8 cellular contexts compared by ENCODE assay signal in genomic region chr3:108589081-108589997, GRCh38. TPM values are rescaled to one million over a fixed set of nuclear protein-coding genes. Genes with fewer than 3 reads are reported as not detected.
A peak's percentile ranks its signal among the peaks of the same experiment; 100 is the strongest.
DNase-seq lines count a peak whose midpoint lies in the region; ATAC-seq and TF ChIP-seq lines count a peak whose summit lies in the region.

Gene CIP2A (minus strand): TSS chr3:108589438. CDS start chr3:108589375, 63 bp downstream.
A gene with protein sequence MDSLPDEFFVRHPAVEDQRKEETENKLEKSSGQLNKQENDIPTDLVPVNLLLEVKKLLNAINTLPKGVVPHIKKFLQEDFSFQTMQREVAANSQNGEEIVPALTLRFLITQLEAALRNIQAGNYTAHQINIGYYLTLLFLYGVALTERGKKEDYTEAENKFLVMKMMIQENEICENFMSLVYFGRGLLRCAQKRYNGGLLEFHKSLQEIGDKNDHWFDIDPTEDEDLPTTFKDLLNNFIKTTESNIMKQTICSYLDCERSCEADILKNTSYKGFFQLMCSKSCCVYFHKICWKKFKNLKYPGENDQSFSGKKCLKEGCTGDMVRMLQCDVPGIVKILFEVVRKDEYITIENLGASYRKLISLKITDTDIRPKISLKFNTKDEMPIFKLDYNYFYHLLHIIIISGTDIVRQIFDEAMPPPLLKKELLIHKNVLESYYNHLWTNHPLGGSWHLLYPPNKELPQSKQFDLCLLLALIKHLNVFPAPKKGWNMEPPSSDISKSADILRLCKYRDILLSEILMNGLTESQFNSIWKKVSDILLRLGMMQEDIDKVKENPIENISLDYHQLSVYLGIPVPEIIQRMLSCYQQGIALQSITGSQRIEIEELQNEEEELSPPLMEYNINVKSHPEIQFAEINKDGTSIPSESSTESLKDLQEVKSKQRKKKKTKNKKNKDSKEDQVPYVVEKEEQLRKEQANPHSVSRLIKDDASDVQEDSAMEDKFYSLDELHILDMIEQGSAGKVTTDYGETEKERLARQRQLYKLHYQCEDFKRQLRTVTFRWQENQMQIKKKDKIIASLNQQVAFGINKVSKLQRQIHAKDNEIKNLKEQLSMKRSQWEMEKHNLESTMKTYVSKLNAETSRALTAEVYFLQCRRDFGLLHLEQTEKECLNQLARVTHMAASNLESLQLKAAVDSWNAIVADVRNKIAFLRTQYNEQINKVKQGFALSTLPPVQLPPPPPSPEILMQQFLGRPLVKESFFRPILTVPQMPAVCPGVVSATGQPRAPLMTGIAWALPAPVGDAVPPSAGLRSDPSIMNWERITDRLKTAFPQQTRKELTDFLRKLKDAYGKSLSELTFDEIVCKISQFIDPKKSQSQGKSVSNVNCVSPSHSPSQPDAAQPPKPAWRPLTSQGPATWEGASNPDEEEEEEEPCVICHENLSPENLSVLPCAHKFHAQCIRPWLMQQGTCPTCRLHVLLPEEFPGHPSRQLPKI (plus strand): TSS chr3:108589722. CDS start chr3:108605407, 15,685 bp downstream.

- POLR2A ChIA-PET in BJ (lab: Charles Lee): interaction anchor here (0.6 to 0.9 kb wide), 2 partner anchors 12 to 50 kb away, joined by 4 to 5 read pairs; no protein-coding TSS in a partner anchor

- TF ChIP-seq CTCF in BJ (IDR thresholded peaks at IDR 0.05; ENCODE audit: insufficient read depth, low read depth, low read length) (no peak), choroid plexus epithelial cell (conservative IDR thresholded peaks at IDR 0.05; ENCODE audit: low read depth, low read length) (peak; percentile 6), kidney epithelial cell (IDR thresholded peaks at IDR 0.05; ENCODE audit: insufficient read depth, low read length, poor library complexity, severe bottlenecking) (no peak)

- H3K4me3 ChIP-seq in BJ (ENCODE audit: low read depth, low read length) (peak within 1 kb of the TSS; percentile 85), choroid plexus epithelial cell (ENCODE audit: low read depth, low read length) (peak within 1 kb of the TSS; percentile 92), kidney epithelial cell (ENCODE audit: low read depth, low read length) (peak within 1 kb of the TSS; percentile 71)

- ATAC-seq in HG03457 (IDR thresholded peaks at IDR 0.05; ENCODE audit: unreplicated experiment): peak; percentile 90

- no peaks in the 10 kb centered on the region for H3K27me3 ChIP-seq in BJ (ENCODE audit: control insufficient read depth, insufficient read depth, low read length)
- no peaks in the 10 kb centered on the region for H3K27me3 ChIP-seq in kidney epithelial cell (ENCODE audit: control insufficient read depth, insufficient read depth, low read length)

- CTCF ChIA-PET in BJ (lab: Yijun Ruan, JAX): interaction anchor here (0.5 to 1.6 kb wide), 5 partner anchors 9 to 73 kb away, joined by 3 to 6 read pairs (median 4); no protein-coding TSS in a partner anchor

- H3K36me3 ChIP-seq in BJ (ENCODE audit: control insufficient read depth, insufficient read depth, low read length) (no peaks in the 10 kb centered on the region), kidney epithelial cell (ENCODE audit: control insufficient read depth, insufficient read depth, low read length) (no peaks in the 10 kb centered on the region)

- DNase-seq in BJ (ENCODE audit: low read depth) (peak; percentile 73), GM19240 (ENCODE audit: insufficient read length, low spot score) (peak; percentile 36), NCI-H524 (lab: John Stamatoyannopoulos, UW) (peak; percentile 99), choroid plexus epithelial cell (ENCODE audit: low read depth) (peak; percentile 95), kidney epithelial cell (ENCODE audit: low read depth) (peak; percentile 74)
- DNase-seq in activated CD4-positive, alpha-beta T cell treated with anti-CD3 and anti-CD28 coated beads for 4 hours: peak; percentile 70 to 77
- DNase-seq in stimulated activated CD4-positive, alpha-beta T cell treated with anti-CD3 and anti-CD28 coated beads, Interleukin-15, amount 100 ng/mL, for 24 hours: peak; percentile 91

RNA-seq across cellular contexts. Expression of gene CIP2A, which starts in this region (rescaled TPM):
- polyA plus RNA-seq in BJ (2011; rRNA removed): 8.9 and 17.3 TPM in 2 replicates
- polyA minus RNA-seq in BJ (2011; rRNA and poly(A)+ RNA removed): 19.8 and 27.5 TPM in 2 replicates
- total RNA-seq in kidney epithelial cell: 7.5 and 8.2 TPM in 2 replicates

RNA-seq across cellular contexts. Expression of the second gene that starts in this region (rescaled TPM):
- 5.4 and 8.7 TPM in 2 replicates for polyA plus RNA-seq in BJ (2011; rRNA removed)
- 4.1 and 5.0 TPM in 2 replicates for polyA minus RNA-seq in BJ (2011; rRNA and poly(A)+ RNA removed)
- total RNA-seq in kidney epithelial cell: 6.3 and 6.6 TPM in 2 replicates

Comparison
In these comparisons a context has a peak if more than half of its experiments do, and no peak if none do; other contexts are left out.
1. Peak in every context shown above with its lines: DNase-seq, ATAC-seq and H3K4me3 ChIP-seq.
2. DNase-seq: peak in every context shown above with its lines; median percentile 99 in NCI-H524; 95 in choroid plexus epithelial cell; 91 in stimulated activated CD4-positive, alpha-beta T cell treated with anti-CD3 and anti-CD28 coated beads, Interleukin-15, amount 100 ng/mL, for 24 hours; 74 in kidney epithelial cell; 74 in activated CD4-positive, alpha-beta T cell treated with anti-CD3 and anti-CD28 coated beads for 4 hours; 73 in BJ; 36 in GM19240.